ENCODE assay signal across 26 cellular contexts in the genomic region with DNA sequence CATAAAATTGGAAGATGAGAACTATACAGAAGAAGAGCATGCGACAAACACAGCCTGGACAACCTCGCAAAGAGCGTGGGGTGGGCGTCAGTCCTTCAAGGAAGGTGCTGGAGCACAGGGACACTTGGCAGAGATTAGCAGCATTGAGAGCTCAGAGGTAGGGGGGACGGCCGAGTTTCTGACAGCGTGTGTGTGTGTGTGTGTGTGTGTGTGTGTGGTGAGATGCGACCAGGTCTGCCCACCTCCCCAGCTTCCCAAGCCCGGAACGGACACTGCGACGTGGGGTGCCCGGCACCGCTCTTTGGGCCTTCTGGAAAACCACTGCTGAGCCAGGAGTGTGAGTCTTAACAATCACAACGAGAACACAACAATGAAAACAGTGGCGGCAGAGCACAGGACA.
"Had no signal": no experiment of that assay in that cellular context is flagged by ENCODE, and none has a peak within 500 bp of the region (broad histone marks: within the 10 kb centered on the region; RNA-seq: fewer than 3 reads in every experiment).

No MANE protein-coding gene starts in this region.

- H3K27me3 ChIP-seq: testis had no signal

- H3K36me3 Mint-ChIP-seq: mesothelial cell of epicardium; naive B cell; natural killer cell; stimulated activated naive B cell treated with anti-CD40 and anti-IgM and Interleukin-4, amounts not matched to agents 10 μg/mL and 1 μg/mL and 100 μg/mL, for 72 hours had no signal

- H3K9ac ChIP-seq: parathyroid adenoma had no signal

- DNase-seq: heart right ventricle; left ventricle myocardium inferior; mesendoderm; naive B cell; natural killer cell; nephron progenitor cell; occipital lobe; retina; right cardiac atrium; stimulated activated CD4-positive, alpha-beta T cell treated with anti-CD3 and anti-CD28 coated beads, Interleukin-4, amount 100 ng/mL, for 4 hours; stimulated activated CD8-positive, alpha-beta memory T cell treated with anti-CD3 and anti-CD28 coated beads, Interleukin-4, amount 100 ng/mL, for 48 hours; stimulated activated naive B cell treated with anti-CD40 and anti-IgM and Interleukin-4, amounts not matched to agents 10 μg/mL and 1 μg/mL and 100 μg/mL, for 72 hours; stimulated activated naive CD8-positive, alpha-beta T cell treated with anti-CD3 and anti-CD28 coated beads, Interleukin-15, Interleukin-2, amounts not matched to agents 100 U/mL and 50 U/mL, for 24 hours; stomach; testis; tibial artery; trophoblast cell; upper lobe of right lung had no signal

- H3K4me1 Mint-ChIP-seq: mesothelial cell of epicardium; naive B cell; natural killer cell; stimulated activated naive B cell treated with anti-CD40 and anti-IgM and Interleukin-4, amounts not matched to agents 10 μg/mL and 1 μg/mL and 100 μg/mL, for 72 hours had no signal

- H3K27ac ChIP-seq: heart right ventricle, hepatocyte, left ventricle myocardium inferior, neutrophil, parathyroid adenoma, prostate gland, skin epidermis, stomach, testis, tibial artery, upper lobe of right lung had no signal

- H3K4me3 ChIP-seq: heart right ventricle, hepatocyte, left ventricle myocardium inferior, lung, prostate gland, skin epidermis, stomach, testis, tibial artery, upper lobe of right lung had no signal

- H3K4me1 ChIP-seq: heart right ventricle, left ventricle myocardium inferior, parathyroid adenoma, prostate gland, stomach, tibial artery, upper lobe of right lung had no signal

- ATAC-seq: heart right ventricle; natural killer cell; right cardiac atrium; sciatic nerve; stimulated activated naive B cell treated with anti-CD40 and anti-IgM and Interleukin-4, amounts not matched to agents 10 μg/mL and 1 μg/mL and 100 μg/mL, for 72 hours; stimulated activated naive CD8-positive, alpha-beta T cell treated with anti-CD3 and anti-CD28 coated beads, Interleukin-15, Interleukin-2, amounts not matched to agents 100 U/mL and 50 U/mL, for 24 hours; upper lobe of right lung had no signal

- H3K4me3 Mint-ChIP-seq: mesothelial cell of epicardium; naive B cell; natural killer cell; nephron progenitor cell; stimulated activated naive B cell treated with anti-CD40 and anti-IgM and Interleukin-4, amounts not matched to agents 10 μg/mL and 1 μg/mL and 100 μg/mL, for 72 hours had no signal

- H3K9me3 ChIP-seq: heart right ventricle, left ventricle myocardium inferior, neutrophil, prostate gland, stomach, testis, tibial artery, upper lobe of right lung had no signal

- H3K36me3 ChIP-seq: heart right ventricle, left ventricle myocardium inferior, neutrophil, prostate gland, stomach, tibial artery, upper lobe of right lung had no signal

- H3K9me3 Mint-ChIP-seq: mesothelial cell of epicardium; natural killer cell; nephron progenitor cell; stimulated activated naive B cell treated with anti-CD40 and anti-IgM and Interleukin-4, amounts not matched to agents 10 μg/mL and 1 μg/mL and 100 μg/mL, for 72 hours had no signal

- H3K27ac Mint-ChIP-seq: mesothelial cell of epicardium; naive B cell; natural killer cell; nephron progenitor cell; stimulated activated naive B cell treated with anti-CD40 and anti-IgM and Interleukin-4, amounts not matched to agents 10 μg/mL and 1 μg/mL and 100 μg/mL, for 72 hours had no signal
